Comparison of ENCODE assay signal across 2 cellular contexts in genomic region chr1:26861889-26862371, GRCh38.
TF ChIP-seq lines count a peak whose summit lies in the region.

No MANE protein-coding gene starts in this region.

TF ChIP-seq in IMR-90, 13 proteins besides CTCF, POLR2A, EP300 and RAD21:
- TF ChIP-seq NFE2L2 (IDR thresholded peaks at IDR 0.05; ENCODE audit: low read depth, low read length) (no peak), SMC3 (IDR thresholded peaks at IDR 0.05; ENCODE audit: low read depth, low read length) (no peak), MXI1 (IDR thresholded peaks at IDR 0.05; ENCODE audit: borderline replicate concordance, low read depth, low read length) (no peak), RCOR1 (IDR thresholded peaks at IDR 0.05; ENCODE audit: insufficient replicate concordance, low read length) (no peak), USF2 (IDR thresholded peaks at IDR 0.05; ENCODE audit: low read depth, low read length) (no peak), ELK1 (IDR thresholded peaks at IDR 0.05; ENCODE audit: borderline replicate concordance, low read depth, low read length) (no peak), BHLHE40 (IDR thresholded peaks at IDR 0.05; ENCODE audit: low read depth, low read length) (no peak), MAZ (IDR thresholded peaks at IDR 0.05; ENCODE audit: borderline replicate concordance, low read depth, low read length) (no peak), CEBPB (IDR thresholded peaks at IDR 0.05; ENCODE audit: low read depth, low read length) (no peak), FOS (IDR thresholded peaks at IDR 0.05; ENCODE audit: low read depth, low read length) (no peak), MAFK (IDR thresholded peaks at IDR 0.05; ENCODE audit: low read depth, low read length) (no peak), CHD1 (IDR thresholded peaks at IDR 0.05; ENCODE audit: low read depth, low read length) (no peak), RFX5 (IDR thresholded peaks at IDR 0.05; ENCODE audit: low read depth, low read length) (no peak)

TF ChIP-seq in GM12891, 5 proteins besides CTCF, POLR2A, EP300 and RAD21:
- TF ChIP-seq SPI1 (IDR thresholded peaks at IDR 0.05; ENCODE audit: low read depth, low read length) (no peak), PAX5 (IDR thresholded peaks at IDR 0.05; ENCODE audit: insufficient read depth, low read length, severe bottlenecking) (no peak), TAF1 (IDR thresholded peaks at IDR 0.05; ENCODE audit: low read depth, low read length) (no peak), POLR2AphosphoS5 (IDR thresholded peaks at IDR 0.05; ENCODE audit: low read depth, low read length) (no peak), POU2F2 (IDR thresholded peaks at IDR 0.05; ENCODE audit: low read depth, low read length) (no peak)
TF ChIP-seq in GM12891: peak in this region for 0.
